In the genomic region with DNA sequence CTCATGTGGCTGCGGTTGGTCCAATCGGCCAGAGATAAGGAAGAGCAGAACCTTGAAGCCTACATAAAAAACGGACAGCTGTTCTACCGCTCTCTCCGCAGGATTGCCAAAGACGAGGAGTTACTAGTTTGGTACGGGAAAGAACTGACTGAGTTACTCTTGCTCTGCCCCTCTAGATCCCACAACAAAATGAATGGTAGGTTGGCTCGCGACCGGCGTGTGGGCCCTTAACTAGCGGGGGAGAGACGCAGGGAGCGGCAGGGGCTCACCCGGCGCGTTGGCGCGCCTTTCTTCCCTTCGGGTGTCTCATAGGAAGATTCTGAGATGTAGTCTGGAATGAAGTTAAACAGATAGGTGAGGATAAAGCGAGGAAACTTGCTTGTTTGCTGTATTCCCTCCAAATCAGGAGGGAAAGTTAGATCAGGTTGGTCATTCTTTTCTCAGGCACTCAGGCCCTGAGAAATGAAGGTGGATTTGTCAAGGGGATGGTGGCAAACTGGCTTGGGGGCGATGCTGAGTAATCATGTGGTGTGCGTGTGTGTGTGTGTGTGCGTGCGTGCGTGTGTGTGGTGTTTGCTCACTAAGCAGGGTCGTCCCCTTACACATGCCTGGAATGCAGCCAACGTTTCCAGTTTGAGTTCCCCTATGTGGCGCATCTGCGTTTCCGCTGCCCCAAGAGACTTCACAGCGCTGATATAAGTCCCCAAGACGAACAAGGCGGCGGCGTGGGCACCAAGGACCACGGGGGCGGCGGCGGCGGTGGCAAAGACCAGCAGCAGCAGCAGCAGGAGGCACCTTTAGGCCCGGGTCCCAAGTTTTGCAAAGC, we compare ENCODE assay signal across 8 cellular contexts. TPM values are rescaled to one million over a fixed set of nuclear protein-coding genes. Genes with fewer than 3 reads are reported as not detected.
DNase-seq lines count a peak whose midpoint lies in the region; ATAC-seq, FAIRE-seq and TF ChIP-seq lines count a peak whose summit lies in the region.

No MANE protein-coding gene starts in this region.

- ATAC-seq in A549, result peak in 1 of 2 experiments; percentile 9; a peak in 2 of 6 replicates
- ATAC-seq in GM19351 (IDR thresholded peaks at IDR 0.05; ENCODE audit: unreplicated experiment), result peak; percentile 19
- peak; percentile 41 for ATAC-seq in effector memory CD8-positive, alpha-beta T cell (replicated peaks)
- peak; percentile 35 to 51 for ATAC-seq in naive thymus-derived CD8-positive, alpha-beta T cell

- FAIRE-seq in A549 (lab: Jason Lieb, UNC), result no peak

- CTCF ChIA-PET in A549 (lab: Yijun Ruan, JAX), result interaction anchor here (0.8 to 2.3 kb wide), 9 partner anchors 11 to 122 kb away, joined by 3 to 22 read pairs (median 10); no protein-coding TSS in a partner anchor

- peaks cover 23% of the 10 kb centered on the region for H3K36me3 Mint-ChIP-seq in effector memory CD8-positive, alpha-beta T cell (ENCODE audit: insufficient read depth)
- no peaks in the 10 kb centered on the region for H3K36me3 Mint-ChIP-seq in naive thymus-derived CD8-positive, alpha-beta T cell

- intact Hi-C loops in testis (cut with DNase I; ENCODE audit: low total_unique reads), result no loop called here

- WGBS in A549 (ENCODE audit: missing lambda C conversion rate), result 78% methylated on average over 26 of the region's 42 CpGs
- WGBS in testis, 2 donors, result 29 to 36% methylated on average over 33 to 41 of the region's 42 CpGs

- peak overlapping the region; percentile 84 for H3K4me2 ChIP-seq in A549

- no peak overlapping the region for H3K9ac ChIP-seq in HUES6 (ENCODE audit: low read length)

- TF ChIP-seq CTCF in A549 (IDR thresholded peaks at IDR 0.05), result no peak
- TF ChIP-seq CTCF in testis (IDR thresholded peaks at IDR 0.05), result no peak

- H3K27me3 ChIP-seq in HUES6 (ENCODE audit: control insufficient read depth, insufficient read depth, low read length) (peaks cover 100% of the 10 kb centered on the region), testis (no peaks in the 10 kb centered on the region)

- POLR2A ChIA-PET in A549 (lab: Yijun Ruan, JAX), result interaction anchor here (1.0 kb wide), 1 partner anchor 17 kb away, joined by 3 read pairs; no protein-coding TSS in a partner anchor
- POLR2A ChIA-PET in naive thymus-derived CD8-positive, alpha-beta T cell (lab: Charles Lee), result interaction anchor here (0.9 to 3.7 kb wide), 9 partner anchors 13 to 1289 kb away, joined by 3 to 32 read pairs (median 10); a partner anchor contains a TSS

- H3K9me3 ChIP-seq in A549 (no peaks in the 10 kb centered on the region), HUES6 (ENCODE audit: control insufficient read depth, insufficient read depth, low read depth, low read length) (no peaks in the 10 kb centered on the region), testis (no peaks in the 10 kb centered on the region)

- H3K4me3 ChIP-seq in A549 (peak overlapping the region; percentile 48), HUES6 (ENCODE audit: low read depth, low read length) (peak overlapping the region; percentile 50), testis (peak overlapping the region; percentile 67 to 68)

- peaks cover 24 to 25% of the 10 kb centered on the region in 2 donors for H3K4me1 Mint-ChIP-seq in effector memory CD8-positive, alpha-beta T cell (ENCODE audit: low read depth in 2 of 2)
- H3K4me1 Mint-ChIP-seq in naive thymus-derived CD8-positive, alpha-beta T cell, result peaks cover 18 to 36% (median 30%) of the 10 kb centered on the region in 4 donors

- DNase-seq in A549 (ENCODE audit: low read depth in 1 of 2, low spot score in 1 of 2) (no peak), testis (no peak), cerebellum (ENCODE audit: low spot score) (no peak)
- peak; percentile 66 for DNase-seq in activated CD4-positive, alpha-beta T cell treated with anti-CD3 and anti-CD28 coated beads, Interleukin-2, amount 50 U/mL, for 1 hour
- peak; percentile 50 to 62 (median 54) for DNase-seq in effector memory CD8-positive, alpha-beta T cell
- peak in 9 of 10 donors; percentile 42 to 88 (median 58) for DNase-seq in naive thymus-derived CD8-positive, alpha-beta T cell

- H3K27ac ChIP-seq in A549 (peak overlapping the region in 1 of 2 experiments; percentile 86; a peak in 3 of 6 replicates), HUES6 (ENCODE audit: low read depth, low read length) (no peak overlapping the region), testis (peak overlapping the region; percentile 75 to 93)

- H3K9me3 Mint-ChIP-seq in effector memory CD8-positive, alpha-beta T cell, result no peaks in the 10 kb centered on the region
- H3K9me3 Mint-ChIP-seq in naive thymus-derived CD8-positive, alpha-beta T cell, result no peaks in the 10 kb centered on the region

- H3K27me3 Mint-ChIP-seq in effector memory CD8-positive, alpha-beta T cell, result no peaks in the 10 kb centered on the region
- H3K27me3 Mint-ChIP-seq in naive thymus-derived CD8-positive, alpha-beta T cell, result peaks cover 10 to 22% (median 18%) of the 10 kb centered on the region in 5 donors

- TF ChIP-seq RAD21 in A549 (conservative IDR thresholded peaks at IDR 0.05 in 1 of 2, IDR thresholded peaks at IDR 0.05 in 1 of 2), result no peak

- no peaks in the 10 kb centered on the region for H3K36me3 ChIP-seq in HUES6 (ENCODE audit: control insufficient read depth, insufficient read depth, low read length)
- no peaks in the 10 kb centered on the region for H3K36me3 ChIP-seq in testis (ENCODE audit: low read depth, missing control alignments)

- H3K4me1 ChIP-seq in A549 (no peaks in the 10 kb centered on the region; the same call in 2 of the 3 replicates), HUES6 (ENCODE audit: control insufficient read depth, insufficient read depth, low read length) (peaks cover 12% of the 10 kb centered on the region; the same call in 1 of the 2 replicates), testis (no peaks in the 10 kb centered on the region)

- H3K4me3 Mint-ChIP-seq in effector memory CD8-positive, alpha-beta T cell, result peak overlapping the region; percentile 79 to 92
- H3K4me3 Mint-ChIP-seq in naive thymus-derived CD8-positive, alpha-beta T cell, result peak overlapping the region; percentile 70 to 90 (median 82)

- TF ChIP-seq POLR2A in A549 (IDR thresholded peaks at IDR 0.05; ENCODE audit: low read length) (no peak), testis (IDR thresholded peaks at IDR 0.05) (no peak)

- peak overlapping the region; percentile 84 to 95 for H3K27ac Mint-ChIP-seq in effector memory CD8-positive, alpha-beta T cell
- peak overlapping the region; percentile 41 to 85 (median 77) for H3K27ac Mint-ChIP-seq in naive thymus-derived CD8-positive, alpha-beta T cell

- TF ChIP-seq EP300 in A549 (IDR thresholded peaks at IDR 0.05), result no peak

TF ChIP-seq in A549, 52 proteins besides CTCF, POLR2A, EP300 and RAD21:
- TF ChIP-seq HEYL (CRISPR knock-in tag; IDR thresholded peaks at IDR 0.05), result no peak
- TF ChIP-seq TFCP2L1 (CRISPR knock-in tag; IDR thresholded peaks at IDR 0.05), result no peak
- no peak for TF ChIP-seq BHLHE40 (IDR thresholded peaks at IDR 0.05; ENCODE audit: low read depth, low read length)
- TF ChIP-seq, protein P1, sequence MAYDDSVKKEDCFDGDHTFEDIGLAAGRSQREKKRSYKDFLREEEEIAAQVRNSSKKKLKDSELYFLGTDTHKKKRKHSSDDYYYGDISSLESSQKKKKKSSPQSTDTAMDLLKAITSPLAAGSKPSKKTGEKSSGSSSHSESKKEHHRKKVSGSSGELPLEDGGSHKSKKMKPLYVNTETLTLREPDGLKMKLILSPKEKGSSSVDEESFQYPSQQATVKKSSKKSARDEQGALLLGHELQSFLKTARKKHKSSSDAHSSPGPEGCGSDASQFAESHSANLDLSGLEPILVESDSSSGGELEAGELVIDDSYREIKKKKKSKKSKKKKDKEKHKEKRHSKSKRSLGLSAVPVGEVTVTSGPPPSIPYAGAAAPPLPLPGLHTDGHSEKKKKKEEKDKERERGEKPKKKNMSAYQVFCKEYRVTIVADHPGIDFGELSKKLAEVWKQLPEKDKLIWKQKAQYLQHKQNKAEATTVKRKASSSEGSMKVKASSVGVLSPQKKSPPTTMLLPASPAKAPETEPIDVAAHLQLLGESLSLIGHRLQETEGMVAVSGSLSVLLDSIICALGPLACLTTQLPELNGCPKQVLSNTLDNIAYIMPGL (CRISPR knock-in tag; IDR thresholded peaks at IDR 0.05; ENCODE audit: borderline replicate concordance), result no peak
- TF ChIP-seq RCOR1 (IDR thresholded peaks at IDR 0.05; ENCODE audit: low read depth, low read length), result no peak
- no peak for TF ChIP-seq FOXS1 (CRISPR knock-in tag; IDR thresholded peaks at IDR 0.05)
- no peak for TF ChIP-seq CBX2 (IDR thresholded peaks at IDR 0.05; ENCODE audit: borderline replicate concordance, low read depth)
- no peak for TF ChIP-seq ZFP36 (IDR thresholded peaks at IDR 0.05; ENCODE audit: borderline replicate concordance, partially characterized antibody)
- no peak for TF ChIP-seq NFE2L2 (conservative IDR thresholded peaks at IDR 0.05; ENCODE audit: low read length)
- TF ChIP-seq, protein P2, sequence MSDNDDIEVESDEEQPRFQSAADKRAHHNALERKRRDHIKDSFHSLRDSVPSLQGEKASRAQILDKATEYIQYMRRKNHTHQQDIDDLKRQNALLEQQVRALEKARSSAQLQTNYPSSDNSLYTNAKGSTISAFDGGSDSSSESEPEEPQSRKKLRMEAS (IDR thresholded peaks at IDR 0.05), result no peak
TF ChIP-seq in A549: peak in this region for 0.

RNA-seq across cellular contexts. Expression of a gene that starts 4.2 kb away (rescaled TPM):
- 0.08 and 0.14 TPM in 2 replicates for polyA plus RNA-seq in A549 (2011; rRNA removed)
- 0.03 and 0.04 TPM in 2 replicates for polyA plus RNA-seq in A549 (2012; cell fraction: cytosol; rRNA removed)
- polyA plus RNA-seq in A549 (2012; cell fraction: nucleus; rRNA removed), result 0.06 and 0.28 TPM in 2 replicates
- polyA plus RNA-seq in A549 (2017; fragmentation: RNase III; extraction: RNeasy Plus Mini Kit Qiagen cat#74134 plus additional on column Dnase treatment), result 0.10 to 0.22 TPM (median 0.11 TPM) in 3 replicates
- polyA minus RNA-seq in A549 (2011; rRNA and poly(A)+ RNA removed), result not detected in 2 replicates
- total RNA-seq in naive thymus-derived CD8-positive, alpha-beta T cell, result 10 to 100 TPM; 11.1 to 11.5 TPM
- 1 to 10 TPM in 1 of 3 donors, under 1 TPM in 2; 0.55 to 1.8 (median 0.76) TPM for polyA plus RNA-seq in naive thymus-derived CD8-positive, alpha-beta T cell
- 1 to 10 TPM; 3.9 to 4.3 TPM for total RNA-seq in testis
- polyA plus RNA-seq in testis (ENCODE audit: insufficient read depth, low read depth, low replicate concordance), result 1.1 TPM
- total RNA-seq in cerebellum, result 47.9 TPM

Comparison
In these comparisons a context has a peak if more than half of its experiments do, and no peak if none do; other contexts are left out.
1. DNase-seq: peak in activated CD4-positive, alpha-beta T cell treated with anti-CD3 and anti-CD28 coated beads, Interleukin-2, amount 50 U/mL, for 1 hour (single experiment), effector memory CD8-positive, alpha-beta T cell (3 of 3) and naive thymus-derived CD8-positive, alpha-beta T cell (9 of 10); none in A549 (0 of 2), testis (single experiment) and cerebellum (single experiment).
2. Peak in every context shown above with its lines, with median percentiles within 50 percentile points of each other: H3K4me3 ChIP-seq.